Comparison of ENCODE assay signal across 25 cellular contexts in the genomic region with DNA sequence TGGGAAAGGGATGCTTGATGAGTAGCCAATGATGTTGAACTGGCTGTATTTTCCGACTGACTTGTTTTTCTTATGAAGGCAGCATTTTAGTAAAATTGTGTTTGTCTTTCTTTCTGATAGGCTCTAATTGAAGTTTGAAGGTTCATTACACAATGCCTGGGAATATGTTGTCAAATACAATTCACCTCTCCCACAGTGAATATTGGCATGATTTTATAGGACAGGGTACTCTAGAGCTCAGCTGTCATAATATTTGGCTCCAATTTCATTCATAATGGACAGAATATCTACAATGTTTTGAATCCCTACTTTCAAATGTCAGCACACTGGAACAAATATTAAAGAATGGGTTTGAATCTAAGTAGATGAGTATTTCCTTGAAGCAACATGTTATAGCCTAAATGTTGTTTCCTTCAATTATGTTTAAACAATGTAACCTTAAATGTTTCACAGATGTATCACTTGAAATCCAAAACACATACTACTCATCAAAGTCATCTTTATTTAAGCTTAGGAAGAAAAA.
DNase-seq lines count a peak whose midpoint lies in the region; ATAC-seq, FAIRE-seq and TF ChIP-seq lines count a peak whose summit lies in the region.
"Had no signal": no experiment of that assay in that cellular context is flagged by ENCODE, and none has a peak within 500 bp of the region (broad histone marks: within the 10 kb centered on the region; RNA-seq: fewer than 3 reads in every experiment).

No MANE protein-coding gene starts in this region.

- no peak overlapping the region for H3K27ac Mint-ChIP-seq in astrocyte (ENCODE audit: unreplicated experiment)
- H3K27ac Mint-ChIP-seq: CD4-positive, alpha-beta memory T cell had no signal

- DNase-seq in EH (ENCODE audit: low read depth) = peak; percentile 10
- DNase-seq in HCEC 1CT = peak; percentile 28
- no peak for DNase-seq in astrocyte (ENCODE audit: low read depth)
- peak; percentile 15 for DNase-seq in fibroblast of the aortic adventitia (ENCODE audit: low read depth)
- no peak for DNase-seq in HuH-7 (ENCODE audit: low spot score)
- DNase-seq: Caco-2; CD4-positive, alpha-beta memory T cell; DMS 273 treated with DMSO at 0.1 percent for 48 hours; DMS79 treated with DMSO at 0.1 percent for 48 hours; Kasumi-1; MG63; NCI-H1436; NCI-H2029 treated with DMSO at 0.1 percent for 48 hours; NCI-H2171 treated with DMSO at 0.1 percent for 48 hours; NCI-H446; NCI-H526; SHP77 treated with DMSO at 0.1 percent for 48 hours had no signal

- no peak for ATAC-seq in HG02588 (IDR thresholded peaks at IDR 0.05; ENCODE audit: unreplicated experiment)
- ATAC-seq in GM21381 (IDR thresholded peaks at IDR 0.05; ENCODE audit: unreplicated experiment) = no peak
- no peak for ATAC-seq in HG03280 (IDR thresholded peaks at IDR 0.05; ENCODE audit: unreplicated experiment)
- ATAC-seq: GM12878 had no signal

- peak; percentile 73 for FAIRE-seq in astrocyte (lab: Jason Lieb, UNC)
- FAIRE-seq: GM12878 had no signal

- H3K27me3 ChIP-seq in astrocyte (ENCODE audit: insufficient read depth, low read length) = no peaks in the 10 kb centered on the region
- H3K27me3 ChIP-seq: BLaER1 treated with 17β-estradiol and CSF1 and Interleukin-3, amounts not matched to agents 10 nM and 100 nM; MG63 had no signal

- TF ChIP-seq CTCF in astrocyte (IDR thresholded peaks at IDR 0.05; ENCODE audit: insufficient read depth, low read depth, low read length) (no peak), fibroblast of the aortic adventitia (IDR thresholded peaks at IDR 0.05; ENCODE audit: insufficient read depth, low read length) (no peak)

- no peak overlapping the region for H3K4me3 Mint-ChIP-seq in astrocyte (ENCODE audit: unreplicated experiment)
- H3K4me3 Mint-ChIP-seq: CD4-positive, alpha-beta memory T cell had no signal

- no peaks in the 10 kb centered on the region for H3K27me3 Mint-ChIP-seq in astrocyte (ENCODE audit: low read depth, unreplicated experiment)
- H3K27me3 Mint-ChIP-seq: CD4-positive, alpha-beta memory T cell had no signal

- no peaks in the 10 kb centered on the region for H4K20me1 ChIP-seq in astrocyte (ENCODE audit: insufficient read depth, low read length)
- H4K20me1 ChIP-seq: BLaER1 treated with 17β-estradiol and CSF1 and Interleukin-3, amounts not matched to agents 10 nM and 100 nM had no signal

- no peak overlapping the region for H3K9ac ChIP-seq in astrocyte (ENCODE audit: low read length)
- H3K9ac ChIP-seq: BLaER1 treated with 17β-estradiol and CSF1 and Interleukin-3, amounts not matched to agents 10 nM and 100 nM had no signal

- no peaks in the 10 kb centered on the region for H3K36me3 Mint-ChIP-seq in astrocyte (ENCODE audit: low read depth, unreplicated experiment)
- H3K36me3 Mint-ChIP-seq: CD4-positive, alpha-beta memory T cell had no signal

- H3K27ac ChIP-seq in astrocyte (ENCODE audit: low read depth, low read length) = no peak overlapping the region
- H3K27ac ChIP-seq: BLaER1 treated with 17β-estradiol and CSF1 and Interleukin-3, amounts not matched to agents 10 nM and 100 nM; RWPE1; SK-N-MC had no signal

- H3K9me3 ChIP-seq in astrocyte (ENCODE audit: insufficient read depth, low read depth, low read length) = no peaks in the 10 kb centered on the region
- H3K9me3 ChIP-seq: BLaER1 treated with 17β-estradiol and CSF1 and Interleukin-3, amounts not matched to agents 10 nM and 100 nM; Caco-2; HAP-1; MG63 had no signal

- H3K79me2 ChIP-seq in astrocyte (ENCODE audit: insufficient read depth, low read length) = no peaks in the 10 kb centered on the region

- no peaks in the 10 kb centered on the region for H3K36me3 ChIP-seq in astrocyte (ENCODE audit: insufficient read depth, low read length)
- H3K36me3 ChIP-seq: BLaER1 treated with 17β-estradiol and CSF1 and Interleukin-3, amounts not matched to agents 10 nM and 100 nM; HAP-1; MG63 had no signal

- no peak overlapping the region for H3K4me3 ChIP-seq in astrocyte (ENCODE audit: insufficient read depth, low read depth, low read length)
- no peak overlapping the region for H3K4me3 ChIP-seq in fibroblast of the aortic adventitia (ENCODE audit: low read depth, low read length)
- H3K4me3 ChIP-seq: BLaER1 treated with 17β-estradiol and CSF1 and Interleukin-3, amounts not matched to agents 10 nM and 100 nM; GM12878; HAP-1; MG63; SK-N-MC had no signal

- no peak overlapping the region for H2AFZ ChIP-seq in astrocyte (ENCODE audit: low read depth, low read length)

- H3K4me1 Mint-ChIP-seq in astrocyte (ENCODE audit: low read depth, unreplicated experiment) = no peaks in the 10 kb centered on the region
- H3K4me1 Mint-ChIP-seq: CD4-positive, alpha-beta memory T cell had no signal

- H3K9me3 Mint-ChIP-seq in astrocyte (ENCODE audit: unreplicated experiment) = no peaks in the 10 kb centered on the region
- H3K9me3 Mint-ChIP-seq: CD4-positive, alpha-beta memory T cell had no signal

- no peaks in the 10 kb centered on the region for H3K4me1 ChIP-seq in astrocyte (ENCODE audit: insufficient read depth, low read length)
- H3K4me1 ChIP-seq: BLaER1 treated with 17β-estradiol and CSF1 and Interleukin-3, amounts not matched to agents 10 nM and 100 nM; Caco-2 had no signal

- H3K4me2 ChIP-seq in astrocyte (ENCODE audit: low read length) = no peak overlapping the region
- H3K4me2 ChIP-seq: BLaER1 treated with 17β-estradiol and CSF1 and Interleukin-3, amounts not matched to agents 10 nM and 100 nM had no signal

Comparison
In these comparisons a context has a peak if more than half of its experiments do, and no peak if none do; other contexts are left out.
1. DNase-seq: peak in EH (single experiment), HCEC 1CT (single experiment) and fibroblast of the aortic adventitia (single experiment); none in astrocyte (single experiment) and HuH-7 (single experiment).